In genomic region chr6:158220786-158221442, GRCh38 we compare ENCODE assay signal across 8 cellular contexts. TPM values are rescaled to one million over a fixed set of nuclear protein-coding genes. Genes with fewer than 3 reads are reported as not detected.
A peak's percentile ranks its signal among the peaks of the same experiment; 100 is the strongest.
DNase-seq lines count a peak whose midpoint lies in the region; ATAC-seq and TF ChIP-seq lines count a peak whose summit lies in the region.

No MANE protein-coding gene starts in this region.

- CTCF ChIA-PET in activated CD8-positive, alpha-beta T cell treated with anti-CD3 and anti-CD28 coated beads, Interleukin-2, amount 10 ng/mL, durations not matched to agents 7 days and 5 days (lab: Charles Lee), result interaction anchor here (0.5 to 5.3 kb wide), 78 partner anchors 9 to 480 kb away, joined by 3 to 46 read pairs (median 4); partner anchors contain the start of gene DYNLT1

- TF ChIP-seq CTCF in AG10803 (conservative IDR thresholded peaks at IDR 0.05; ENCODE audit: low read length), result peak; percentile 92

- DNase-seq in AG10803 (ENCODE audit: low read depth), result peak; percentile 74
- peak; percentile 54 for DNase-seq in NCI-H82 treated with DMSO at 0.1 percent for 48 hours (lab: John Stamatoyannopoulos, UW; ENCODE audit: unreplicated experiment)
- peak; percentile 82 for DNase-seq in activated CD8-positive, alpha-beta T cell treated with anti-CD3 and anti-CD28 coated beads, Interleukin-2, amount 10 ng/mL, durations not matched to agents 7 days and 5 days
- peak; percentile 62 for DNase-seq in effector CD8-positive, alpha-beta T cell (lab: John Stamatoyannopoulos, UW)
- DNase-seq in medulla oblongata (ENCODE audit: extremely low spot score), result peak; percentile 86
- DNase-seq in stimulated activated CD8-positive, alpha-beta memory T cell treated with anti-CD3 and anti-CD28 coated beads, Interleukin-15, amount 100 ng/mL, for 4 hours (ENCODE audit: low read depth in 2 of 2), result peak; percentile 37 to 49

- peak; percentile 59 for ATAC-seq in GM18873 (IDR thresholded peaks at IDR 0.05; ENCODE audit: low FRiP score, unreplicated experiment)
- peak; percentile 75 for ATAC-seq in HG03469 (IDR thresholded peaks at IDR 0.05; ENCODE audit: unreplicated experiment)
- peak; percentile 94 for ATAC-seq in activated CD8-positive, alpha-beta T cell treated with anti-CD3 and anti-CD28 coated beads, Interleukin-2, amount 10 ng/mL, durations not matched to agents 7 days and 5 days

- H3K9me3 Mint-ChIP-seq in activated CD8-positive, alpha-beta T cell treated with anti-CD3 and anti-CD28 coated beads, Interleukin-2, amount 10 ng/mL, durations not matched to agents 7 days and 5 days (ENCODE audit: insufficient read depth), result no peaks in the 10 kb centered on the region

- peaks cover 6% of the 10 kb centered on the region for H3K4me1 Mint-ChIP-seq in activated CD8-positive, alpha-beta T cell treated with anti-CD3 and anti-CD28 coated beads, Interleukin-2, amount 10 ng/mL, durations not matched to agents 7 days and 5 days (ENCODE audit: low read depth)

- H3K27me3 Mint-ChIP-seq in activated CD8-positive, alpha-beta T cell treated with anti-CD3 and anti-CD28 coated beads, Interleukin-2, amount 10 ng/mL, durations not matched to agents 7 days and 5 days (ENCODE audit: low read depth), result no peaks in the 10 kb centered on the region

- H3K4me3 Mint-ChIP-seq in activated CD8-positive, alpha-beta T cell treated with anti-CD3 and anti-CD28 coated beads, Interleukin-2, amount 10 ng/mL, durations not matched to agents 7 days and 5 days, result no peak overlapping the region

- POLR2A ChIA-PET in activated CD8-positive, alpha-beta T cell treated with anti-CD3 and anti-CD28 coated beads, Interleukin-2, amount 10 ng/mL, durations not matched to agents 7 days and 5 days (lab: Charles Lee), result interaction anchor here (0.9 kb wide), 1 partner anchor 285 kb away, joined by 5 read pairs; no protein-coding TSS in a partner anchor

- H3K4me3 ChIP-seq in AG10803 (ENCODE audit: low read length), result no peak overlapping the region

- H3K27ac Mint-ChIP-seq in activated CD8-positive, alpha-beta T cell treated with anti-CD3 and anti-CD28 coated beads, Interleukin-2, amount 10 ng/mL, durations not matched to agents 7 days and 5 days, result no peak overlapping the region

- no peaks in the 10 kb centered on the region for H3K36me3 Mint-ChIP-seq in activated CD8-positive, alpha-beta T cell treated with anti-CD3 and anti-CD28 coated beads, Interleukin-2, amount 10 ng/mL, durations not matched to agents 7 days and 5 days (ENCODE audit: low read depth)

RNA-seq across cellular contexts. Expression of gene GTF2H5, which starts 52.8 kb away (rescaled TPM):
- 10 to 100 TPM; 19.6 to 19.8 TPM for total RNA-seq in activated CD8-positive, alpha-beta T cell treated with anti-CD3 and anti-CD28 coated beads, Interleukin-2, amount 10 ng/mL, durations not matched to agents 7 days and 5 days

RNA-seq across cellular contexts. Expression of gene SERAC1, which starts 52.9 kb away (rescaled TPM):
- total RNA-seq in activated CD8-positive, alpha-beta T cell treated with anti-CD3 and anti-CD28 coated beads, Interleukin-2, amount 10 ng/mL, durations not matched to agents 7 days and 5 days, result 1 to 10 TPM; 5.2 to 5.7 TPM
